In the genomic region with DNA sequence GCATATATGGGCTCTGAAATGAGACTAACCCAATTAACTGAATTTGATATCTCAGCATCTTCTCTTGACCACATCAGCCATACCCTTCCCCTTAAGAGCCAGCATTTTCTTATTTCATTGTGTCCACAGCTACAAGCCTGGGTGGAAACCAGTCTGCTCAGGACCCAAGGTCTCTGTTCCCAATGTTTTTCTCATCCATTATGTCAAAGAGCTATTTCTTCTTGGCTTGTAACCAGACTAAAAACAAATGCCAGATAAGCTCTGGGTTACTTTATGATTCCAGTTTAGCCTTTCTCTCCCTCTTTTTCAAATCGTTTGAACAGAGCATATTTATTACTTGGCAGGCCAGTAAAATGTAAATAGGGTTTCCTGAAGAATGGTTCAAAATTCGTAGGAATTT, we compare ENCODE assay signal across 29 cellular contexts.
"Had no signal": no experiment of that assay in that cellular context is flagged by ENCODE, and none has a peak within 500 bp of the region (broad histone marks: within the 10 kb centered on the region; RNA-seq: fewer than 3 reads in every experiment).

No MANE protein-coding gene starts in this region.

- H3K36me3 ChIP-seq: colonic mucosa, gastroesophageal sphincter, heart left ventricle, lower lobe of right lung, neural progenitor cell, prostate gland, right atrium auricular region, sigmoid colon, tibial artery had no signal

- H3K4me1 Mint-ChIP-seq: endodermal cell; naive B cell; neural progenitor cell; stimulated activated effector memory CD8-positive, alpha-beta T cell treated with anti-CD3 and anti-CD28 coated beads, Interleukin-12 subunit alpha, Interleukin-12 subunit beta, amount 100 ng/mL, for 72 hours had no signal

- H3K9me3 ChIP-seq: colonic mucosa, gastroesophageal sphincter, heart left ventricle, lower lobe of right lung, prostate gland, right atrium auricular region, sigmoid colon, testis, tibial artery had no signal

- H3K4me3 ChIP-seq: colonic mucosa, gastroesophageal sphincter, heart left ventricle, hepatocyte, lower lobe of right lung, neural progenitor cell, prostate gland, right atrium auricular region, sigmoid colon, testis, tibial artery had no signal

- ATAC-seq: esophagus mucosa; foreskin keratinocyte; gastroesophageal sphincter; heart left ventricle; left colon; left ventricle myocardium superior; lower lobe of right lung; natural killer cell treated with Interleukin-12 subunit alpha and Interleukin-12 subunit beta and Interleukin-15 and Interleukin-18, amount 100 ng/mL, for 72 hours; stimulated activated effector memory CD8-positive, alpha-beta T cell treated with anti-CD3 and anti-CD28 coated beads, Interleukin-12 subunit alpha, Interleukin-12 subunit beta, amount 100 ng/mL, for 72 hours had no signal

- H3K36me3 Mint-ChIP-seq: natural killer cell treated with Interleukin-12 subunit alpha and Interleukin-12 subunit beta and Interleukin-15 and Interleukin-18, amount 100 ng/mL, for 72 hours; neural progenitor cell; stimulated activated effector memory CD8-positive, alpha-beta T cell treated with anti-CD3 and anti-CD28 coated beads, Interleukin-12 subunit alpha, Interleukin-12 subunit beta, amount 100 ng/mL, for 72 hours; type B pancreatic cell had no signal

- DNase-seq: colonic mucosa; effector CD8-positive, alpha-beta T cell; endodermal cell; foreskin keratinocyte; heart left ventricle; islet precursor cell; kidney glomerular epithelial cell; left colon; left ventricle myocardium superior; lower lobe of right lung; naive B cell; sigmoid colon; stimulated activated CD4-positive, alpha-beta T cell treated with anti-CD3 and anti-CD28 coated beads, Interleukin-2, amount 100 ng/mL, for 24 hours; stimulated activated CD4-positive, alpha-beta T cell treated with anti-CD3 and anti-CD28 coated beads, Interleukin-4, amount 100 ng/mL, for 24 hours; stimulated activated naive CD4-positive, alpha-beta T cell treated with Interleukin-2 at 50 U/mL for 16 hours; substantia nigra; testis; tibial artery had no signal

- H3K27me3 ChIP-seq: colonic mucosa, foreskin keratinocyte, gastroesophageal sphincter, neural progenitor cell, right atrium auricular region, sigmoid colon, testis, tibial artery had no signal

- H3K27ac Mint-ChIP-seq: dendritic cell treated with granulocyte-macrophage colony-stimulating factor and Interleukin-4, amounts not matched to agents 40 ng/mL and 50 ng/mL, for 4 days; endodermal cell; naive B cell; natural killer cell treated with Interleukin-12 subunit alpha and Interleukin-12 subunit beta and Interleukin-15 and Interleukin-18, amount 100 ng/mL, for 72 hours; neural progenitor cell; stimulated activated effector memory CD8-positive, alpha-beta T cell treated with anti-CD3 and anti-CD28 coated beads, Interleukin-12 subunit alpha, Interleukin-12 subunit beta, amount 100 ng/mL, for 72 hours; type B pancreatic cell had no signal

- H3K4me1 ChIP-seq: colonic mucosa, foreskin keratinocyte, heart left ventricle, lower lobe of right lung, neural progenitor cell, prostate gland, right atrium auricular region, testis, tibial artery had no signal

- H3K9me3 Mint-ChIP-seq: dendritic cell treated with granulocyte-macrophage colony-stimulating factor and Interleukin-4, amounts not matched to agents 40 ng/mL and 50 ng/mL, for 4 days; endodermal cell; naive B cell; natural killer cell treated with Interleukin-12 subunit alpha and Interleukin-12 subunit beta and Interleukin-15 and Interleukin-18, amount 100 ng/mL, for 72 hours; neural progenitor cell; stimulated activated effector memory CD8-positive, alpha-beta T cell treated with anti-CD3 and anti-CD28 coated beads, Interleukin-12 subunit alpha, Interleukin-12 subunit beta, amount 100 ng/mL, for 72 hours; type B pancreatic cell had no signal

- H3K4me3 Mint-ChIP-seq: dendritic cell treated with granulocyte-macrophage colony-stimulating factor and Interleukin-4, amounts not matched to agents 40 ng/mL and 50 ng/mL, for 4 days; endodermal cell; naive B cell; natural killer cell treated with Interleukin-12 subunit alpha and Interleukin-12 subunit beta and Interleukin-15 and Interleukin-18, amount 100 ng/mL, for 72 hours; neural progenitor cell; stimulated activated effector memory CD8-positive, alpha-beta T cell treated with anti-CD3 and anti-CD28 coated beads, Interleukin-12 subunit alpha, Interleukin-12 subunit beta, amount 100 ng/mL, for 72 hours; type B pancreatic cell had no signal

- H3K27ac ChIP-seq: colonic mucosa, epithelial cell of prostate, foreskin keratinocyte, gastroesophageal sphincter, heart left ventricle, hepatocyte, lower lobe of right lung, neural progenitor cell, prostate gland, right atrium auricular region, sigmoid colon, testis, tibial artery had no signal
